Comparison of ENCODE assay signal across 15 cellular contexts in genomic region chr14:90573385-90574105, GRCh38.
A peak's percentile ranks its signal among the peaks of the same experiment; 100 is the strongest.
DNase-seq lines count a peak whose midpoint lies in the region; ATAC-seq and TF ChIP-seq lines count a peak whose summit lies in the region.
"Had no signal": no experiment of that assay in that cellular context is flagged by ENCODE, and none has a peak within 500 bp of the region (broad histone marks: within the 10 kb centered on the region; RNA-seq: fewer than 3 reads in every experiment).

No MANE protein-coding gene starts in this region.

- no peaks in the 10 kb centered on the region for H3K79me2 ChIP-seq in SK-N-SH (ENCODE audit: insufficient read depth)

- CTCF ChIA-PET in SK-N-SH (lab: Yijun Ruan, JAX): interaction anchor here (1.3 kb wide), 2 partner anchors 24 to 52 kb away, joined by 3 read pairs; no protein-coding TSS in a partner anchor

- H3K27ac ChIP-seq in SK-N-SH (ENCODE audit: low read depth in 2 of 2, low read length in 1 of 2): no peak overlapping the region
- H3K27ac ChIP-seq in right cardiac atrium (ENCODE audit: low read length): peak overlapping the region; percentile 31
- no peak overlapping the region for H3K27ac ChIP-seq in upper lobe of right lung

- H3K36me3 ChIP-seq in SK-N-SH (replicated peaks in 1 of 2; ENCODE audit: control insufficient read depth in 1 of 2, insufficient read depth in 2 of 2, low read length in 1 of 2): peaks cover 4 to 13% of the 10 kb centered on the region in 2 experiments
- no peaks in the 10 kb centered on the region for H3K36me3 ChIP-seq in upper lobe of right lung

- TF ChIP-seq CTCF in SK-N-SH (IDR thresholded peaks at IDR 0.05) (no peak), upper lobe of right lung (IDR thresholded peaks at IDR 0.05) (no peak)

- WGBS in SK-N-SH (ENCODE audit: low lambda C conversion rate): 94% methylated on average over 29 of the region's 29 CpGs
- 89% methylated on average over 29 of the region's 29 CpGs for WGBS in right cardiac atrium

- TF ChIP-seq RAD21 in SK-N-SH (IDR thresholded peaks at IDR 0.05; ENCODE audit: low read length): no peak

- no peak overlapping the region for H2AFZ ChIP-seq in SK-N-SH (ENCODE audit: low read depth)

- intact Hi-C loops in right cardiac atrium (cut with DNase I): no loop called here
- intact Hi-C loops in upper lobe of right lung (cut with DNase I): no loop called here

- POLR2A ChIA-PET in SK-N-SH (lab: Yijun Ruan, JAX): interaction anchor here (1.0 kb wide), 1 partner anchor 25 kb away, joined by 3 read pairs; no protein-coding TSS in a partner anchor

- no peaks in the 10 kb centered on the region for H3K36me3 Mint-ChIP-seq in central memory CD8-positive, alpha-beta T cell (ENCODE audit: insufficient read depth)
- H3K36me3 Mint-ChIP-seq: CD8-positive, alpha-beta T cell had no signal

- no peaks in the 10 kb centered on the region for H4K20me1 ChIP-seq in SK-N-SH (ENCODE audit: insufficient read depth)

- no peak overlapping the region for H3K4me2 ChIP-seq in SK-N-SH

- no peaks in the 10 kb centered on the region for H3F3A ChIP-seq in SK-N-SH (replicated peaks; ENCODE audit: insufficient read depth)

- H3K27me3 Mint-ChIP-seq in central memory CD8-positive, alpha-beta T cell: no peaks in the 10 kb centered on the region

- ATAC-seq in SK-N-SH treated with all-trans-retinoic acid at 6 μM for 48 hours: no peak
- ATAC-seq in central memory CD8-positive, alpha-beta T cell (replicated peaks; ENCODE audit: extremely low read depth, poor library complexity, severe bottlenecking): no peak
- ATAC-seq in right cardiac atrium: peak; percentile 39 to 64
- no peak for ATAC-seq in upper lobe of right lung
- ATAC-seq in HG03520 (IDR thresholded peaks at IDR 0.05; ENCODE audit: unreplicated experiment): no peak
- ATAC-seq: CD8-positive, alpha-beta T cell had no signal

- peak in 1 of 2 experiments; percentile 21; a peak in 1 of 4 replicates for TF ChIP-seq EP300 in SK-N-SH (IDR thresholded peaks at IDR 0.05; ENCODE audit: borderline replicate concordance in 1 of 2, low read depth in 1 of 2, low read length in 1 of 2)

- no peak overlapping the region for H3K4me3 Mint-ChIP-seq in central memory CD8-positive, alpha-beta T cell
- H3K4me3 Mint-ChIP-seq: CD8-positive, alpha-beta T cell; T-helper 2 cell treated with Interferon-gamma antibody and Interleukin-4, amounts not matched to agents 5 μg/mL and 100 μg/mL, for 36 hours had no signal

- H3K4me3 ChIP-seq in SK-N-SH (ENCODE audit: low read depth in 2 of 2, low read length in 1 of 2) (no peak overlapping the region), right cardiac atrium (ENCODE audit: low read length) (no peak overlapping the region), upper lobe of right lung (no peak overlapping the region)

- no peaks in the 10 kb centered on the region for H3K4me1 Mint-ChIP-seq in central memory CD8-positive, alpha-beta T cell

- H3K4me1 ChIP-seq in SK-N-SH (ENCODE audit: control insufficient read depth in 1 of 2, insufficient read depth in 2 of 2, low read depth in 1 of 2, low read length in 1 of 2): peaks cover 0 to 28% of the 10 kb centered on the region in 2 experiments; a peak in 1 of 4 replicates
- H3K4me1 ChIP-seq in right cardiac atrium (ENCODE audit: control insufficient read depth, insufficient read depth, low read length): peaks cover 10% of the 10 kb centered on the region
- peaks cover 4% of the 10 kb centered on the region for H3K4me1 ChIP-seq in upper lobe of right lung

- H3K9me3 Mint-ChIP-seq in central memory CD8-positive, alpha-beta T cell: no peaks in the 10 kb centered on the region
- H3K9me3 Mint-ChIP-seq: CD8-positive, alpha-beta T cell; T-helper 2 cell treated with Interferon-gamma antibody and Interleukin-4, amounts not matched to agents 5 μg/mL and 100 μg/mL, for 36 hours had no signal

- no peaks in the 10 kb centered on the region for H3K9me3 ChIP-seq in SK-N-SH
- H3K9me3 ChIP-seq in right cardiac atrium (ENCODE audit: control insufficient read depth, low read length): no peaks in the 10 kb centered on the region
- H3K9me3 ChIP-seq in upper lobe of right lung: no peaks in the 10 kb centered on the region

- H3K9ac ChIP-seq in SK-N-SH: no peak overlapping the region

- H3K27me3 ChIP-seq in SK-N-SH (ENCODE audit: insufficient read depth) (no peaks in the 10 kb centered on the region), right cardiac atrium (ENCODE audit: control insufficient read depth, insufficient read depth) (no peaks in the 10 kb centered on the region), upper lobe of right lung (no peaks in the 10 kb centered on the region)

- DNase-seq in SK-N-SH (peak; percentile 61), right cardiac atrium (no peak), upper lobe of right lung (peak; percentile 46), putamen (ENCODE audit: low spot score) (no peak), NCI-H1436 treated with DMSO at 0.1 percent for 48 hours (lab: John Stamatoyannopoulos, UW) (no peak)
- no peak for DNase-seq in central memory CD8-positive, alpha-beta T cell (ENCODE audit: low spot score in 2 of 2)
- DNase-seq: activated CD4-positive, alpha-beta T cell treated with anti-CD3 and anti-CD28 coated beads for 4 hours; CD8-positive, alpha-beta T cell; cortex of kidney; GDM1; left cardiac atrium; RPMI8226 had no signal

- H3K9me2 ChIP-seq in SK-N-SH: no peaks in the 10 kb centered on the region

- peak overlapping the region; percentile 2 for H3K27ac Mint-ChIP-seq in central memory CD8-positive, alpha-beta T cell (ENCODE audit: low read depth)
- H3K27ac Mint-ChIP-seq: CD8-positive, alpha-beta T cell; T-helper 2 cell treated with Interferon-gamma antibody and Interleukin-4, amounts not matched to agents 5 μg/mL and 100 μg/mL, for 36 hours had no signal

TF ChIP-seq in SK-N-SH, 30 proteins besides CTCF, POLR2A, EP300 and RAD21:
- TF ChIP-seq FOXJ3 (CRISPR knock-in tag; IDR thresholded peaks at IDR 0.05) (no peak), RFX5 (IDR thresholded peaks at IDR 0.05; ENCODE audit: low read length) (no peak), NRF1 (IDR thresholded peaks at IDR 0.05; ENCODE audit: low read depth, low read length) (no peak), TCF12 (IDR thresholded peaks at IDR 0.05) (no peak), ZBTB33 (IDR thresholded peaks at IDR 0.05; ENCODE audit: borderline replicate concordance, low read depth) (no peak), CHD2 (IDR thresholded peaks at IDR 0.05; ENCODE audit: low read length, partially characterized antibody) (no peak)

TF ChIP-seq in SK-N-SH treated with all-trans-retinoic acid at 6 μM for 48 hours, 23 proteins besides CTCF, POLR2A, EP300 and RAD21 (continues in another document):
- TF ChIP-seq PPARA (CRISPR knock-in tag; IDR thresholded peaks at IDR 0.05; ENCODE audit: borderline replicate concordance) (no peak), GLIS3 (CRISPR knock-in tag; IDR thresholded peaks at IDR 0.05) (no peak), ZNF8 (CRISPR knock-in tag; IDR thresholded peaks at IDR 0.05) (no peak), ZC3H10 (CRISPR knock-in tag; IDR thresholded peaks at IDR 0.05) (no peak), RARB (CRISPR knock-in tag; IDR thresholded peaks at IDR 0.05) (no peak), TSHZ2 (CRISPR knock-in tag; IDR thresholded peaks at IDR 0.05) (no peak), ISL1 (CRISPR knock-in tag; IDR thresholded peaks at IDR 0.05) (no peak), ZFP30 (CRISPR knock-in tag; IDR thresholded peaks at IDR 0.05) (no peak), ZFP3 (CRISPR knock-in tag; IDR thresholded peaks at IDR 0.05) (no peak), ARNTL (CRISPR knock-in tag; IDR thresholded peaks at IDR 0.05; ENCODE audit: borderline replicate concordance, low read depth) (no peak), OSR1 (CRISPR knock-in tag; IDR thresholded peaks at IDR 0.05) (no peak)
- TF ChIP-seq, protein P1, sequence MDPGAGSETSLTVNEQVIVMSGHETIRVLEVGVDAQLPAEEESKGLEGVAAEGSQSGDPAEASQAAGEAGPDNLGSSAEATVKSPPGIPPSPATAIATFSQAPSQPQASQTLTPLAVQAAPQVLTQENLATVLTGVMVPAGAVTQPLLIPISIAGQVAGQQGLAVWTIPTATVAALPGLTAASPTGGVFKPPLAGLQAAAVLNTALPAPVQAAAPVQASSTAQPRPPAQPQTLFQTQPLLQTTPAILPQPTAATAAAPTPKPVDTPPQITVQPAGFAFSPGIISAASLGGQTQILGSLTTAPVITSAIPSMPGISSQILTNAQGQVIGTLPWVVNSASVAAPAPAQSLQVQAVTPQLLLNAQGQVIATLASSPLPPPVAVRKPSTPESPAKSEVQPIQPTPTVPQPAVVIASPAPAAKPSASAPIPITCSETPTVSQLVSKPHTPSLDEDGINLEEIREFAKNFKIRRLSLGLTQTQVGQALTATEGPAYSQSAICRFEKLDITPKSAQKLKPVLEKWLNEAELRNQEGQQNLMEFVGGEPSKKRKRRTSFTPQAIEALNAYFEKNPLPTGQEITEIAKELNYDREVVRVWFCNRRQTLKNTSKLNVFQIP (CRISPR knock-in tag; IDR thresholded peaks at IDR 0.05; ENCODE audit: borderline replicate concordance, low read depth): no peak

Comparison
In these comparisons a context has a peak if more than half of its experiments do, and no peak if none do; other contexts are left out.
1. DNase-seq: peak in SK-N-SH (single experiment) and upper lobe of right lung (single experiment); none in central memory CD8-positive, alpha-beta T cell (0 of 2), right cardiac atrium (0 of 3), putamen (single experiment) and NCI-H1436 treated with DMSO at 0.1 percent for 48 hours (single experiment).
2. ATAC-seq: peak in right cardiac atrium (2 of 2); none in SK-N-SH treated with all-trans-retinoic acid at 6 μM for 48 hours (single experiment), central memory CD8-positive, alpha-beta T cell (single experiment), upper lobe of right lung (single experiment) and HG03520 (single experiment).